ENCODE assay signal across 22 cellular contexts in the genomic region with DNA sequence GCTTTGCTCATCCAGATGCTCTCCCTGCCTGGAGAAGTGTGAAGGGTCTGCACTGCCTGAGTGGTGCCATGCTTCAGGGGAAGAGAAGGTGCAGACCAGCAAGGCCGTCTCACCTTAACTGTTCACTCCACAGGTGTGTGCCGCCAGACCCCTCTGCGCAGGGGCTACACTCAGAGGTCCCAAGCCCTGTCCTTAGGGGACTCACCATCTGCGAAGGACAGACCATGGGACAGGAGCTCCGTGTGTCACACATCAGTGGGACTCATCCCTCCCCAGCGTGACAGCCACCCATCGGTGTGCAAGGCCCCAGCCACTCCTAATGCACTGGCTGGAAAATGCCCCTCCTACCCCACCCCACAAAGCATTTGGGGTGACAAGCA.
DNase-seq lines count a peak whose midpoint lies in the region; ATAC-seq and TF ChIP-seq lines count a peak whose summit lies in the region.
"Had no signal": no experiment of that assay in that cellular context is flagged by ENCODE, and none has a peak within 500 bp of the region (broad histone marks: within the 10 kb centered on the region; RNA-seq: fewer than 3 reads in every experiment).

No MANE protein-coding gene starts in this region.

- intact Hi-C loops in heart left ventricle (cut with DNase I): no loop called here
- intact Hi-C loops in sigmoid colon (cut with DNase I): no loop called here

- in situ Hi-C loops in HAP-1 (cut with MboI; ENCODE audit: low sequenced_read_pairs): no loop called here

- H3K9me3 ChIP-seq in BE2C: no peaks in the 10 kb centered on the region; the same call in 1 of the 2 replicates
- no peaks in the 10 kb centered on the region for H3K9me3 ChIP-seq in RWPE2 (ENCODE audit: severe bottlenecking)
- peaks cover 0 to 20% (median 8%) of the 10 kb centered on the region in 12 donors for H3K9me3 ChIP-seq in heart left ventricle
- peaks cover 0 to 11% (median 0%) of the 10 kb centered on the region in 4 donors for H3K9me3 ChIP-seq in sigmoid colon
- no peaks in the 10 kb centered on the region; the same call in 1 of the 2 replicates for H3K9me3 ChIP-seq in HAP-1

- H3K36me3 ChIP-seq in BE2C: no peaks in the 10 kb centered on the region
- no peaks in the 10 kb centered on the region for H3K36me3 ChIP-seq in RWPE2 (ENCODE audit: low read depth)
- H3K36me3 ChIP-seq in heart left ventricle: no peaks in the 10 kb centered on the region
- no peaks in the 10 kb centered on the region for H3K36me3 ChIP-seq in sigmoid colon
- no peaks in the 10 kb centered on the region for H3K36me3 ChIP-seq in HAP-1 (replicated peaks)

- TF ChIP-seq POLR2A in heart left ventricle (IDR thresholded peaks at IDR 0.05): no peak
- TF ChIP-seq POLR2A in sigmoid colon (IDR thresholded peaks at IDR 0.05): no peak

- no peak for TF ChIP-seq CTCF in BE2C (IDR thresholded peaks at IDR 0.05; ENCODE audit: low read depth, low read length)
- no peak for TF ChIP-seq CTCF in RWPE2 (IDR thresholded peaks at IDR 0.05; ENCODE audit: poor library complexity, severe bottlenecking)
- no peak for TF ChIP-seq CTCF in heart left ventricle (IDR thresholded peaks at IDR 0.05)
- no peak for TF ChIP-seq CTCF in sigmoid colon (IDR thresholded peaks at IDR 0.05)
- TF ChIP-seq CTCF in coronary artery (IDR thresholded peaks at IDR 0.05): no peak

- H3K4me3 ChIP-seq in BE2C (ENCODE audit: low read depth, low read length) (no peak overlapping the region), RWPE2 (ENCODE audit: severe bottlenecking) (no peak overlapping the region), heart left ventricle (no peak overlapping the region), sigmoid colon (no peak overlapping the region), HAP-1 (no peak overlapping the region), coronary artery (no peak overlapping the region)
- H3K4me3 ChIP-seq: GM12878, GM23338 had no signal

- ATAC-seq in RWPE2 (ENCODE audit: low read depth): no peak
- no peak for ATAC-seq in heart left ventricle
- no peak for ATAC-seq in HG03439 (IDR thresholded peaks at IDR 0.05; ENCODE audit: unreplicated experiment)
- ATAC-seq: GM12878, HepG2 had no signal

- no peak for TF ChIP-seq EP300 in sigmoid colon (IDR thresholded peaks at IDR 0.05)

- H3K27ac ChIP-seq in RWPE2 (ENCODE audit: poor library complexity, severe bottlenecking) (no peak overlapping the region), heart left ventricle (no peak overlapping the region), sigmoid colon (no peak overlapping the region), coronary artery (no peak overlapping the region)

- H3K4me1 ChIP-seq in BE2C (0 out of 2 replicates have a peak, but pooled peaks cover under 1% of the 10 kb centered on the region), RWPE2 (ENCODE audit: insufficient read depth, poor library complexity, severe bottlenecking) (no peaks in the 10 kb centered on the region), heart left ventricle (no peaks in the 10 kb centered on the region), sigmoid colon (no peaks in the 10 kb centered on the region), HAP-1 (no peaks in the 10 kb centered on the region)

- WGBS in heart left ventricle, 4 donors: 89 to 93% (median 91%) methylated on average over 7 of the region's 7 CpGs
- WGBS in sigmoid colon, 2 donors: 89 to 93% methylated on average over 7 of the region's 7 CpGs

- DNase-seq in BE2C (peak; percentile 2), RWPE2 (ENCODE audit: low spot score) (peak; percentile 38), heart left ventricle (peak in 3 of 5 donors; percentile 5 to 35 (median 12)), sigmoid colon (peak; percentile 42), HAP-1 (ENCODE audit: low spot score in 2 of 2) (no peak), coronary artery (ENCODE audit: low spot score) (no peak)
- DNase-seq: DMS 273 treated with DMSO at 0.1 percent for 48 hours, DMS79, EL, GDM1, HCEC 1CT, Karpas-422, NCI-H1105, NCI-H1436 treated with DMSO at 0.1 percent for 48 hours, NCI-H187 treated with DMSO at 0.1 percent for 48 hours, NCI-H524 treated with DMSO at 0.1 percent for 48 hours, NCI-H774, SHP77 had no signal

- H3K27me3 ChIP-seq in BE2C (no peaks in the 10 kb centered on the region; the same call in 1 of the 2 replicates), RWPE2 (ENCODE audit: insufficient read depth, poor library complexity, severe bottlenecking) (peaks cover 21% of the 10 kb centered on the region), heart left ventricle (peaks cover 8 to 46% (median 15%) of the 10 kb centered on the region in 9 donors), sigmoid colon (peaks cover 0 to 35% (median 20%) of the 10 kb centered on the region in 3 donors), HAP-1 (ENCODE audit: low read depth) (no peaks in the 10 kb centered on the region)

Comparison
In these comparisons a context has a peak if more than half of its experiments do, and no peak if none do; other contexts are left out.
1. DNase-seq: peak in BE2C (single experiment), RWPE2 (single experiment), heart left ventricle (3 of 5) and sigmoid colon (single experiment); none in HAP-1 (0 of 2) and coronary artery (single experiment).